Comparison of ENCODE assay signal across 8 cellular contexts in the genomic region with DNA sequence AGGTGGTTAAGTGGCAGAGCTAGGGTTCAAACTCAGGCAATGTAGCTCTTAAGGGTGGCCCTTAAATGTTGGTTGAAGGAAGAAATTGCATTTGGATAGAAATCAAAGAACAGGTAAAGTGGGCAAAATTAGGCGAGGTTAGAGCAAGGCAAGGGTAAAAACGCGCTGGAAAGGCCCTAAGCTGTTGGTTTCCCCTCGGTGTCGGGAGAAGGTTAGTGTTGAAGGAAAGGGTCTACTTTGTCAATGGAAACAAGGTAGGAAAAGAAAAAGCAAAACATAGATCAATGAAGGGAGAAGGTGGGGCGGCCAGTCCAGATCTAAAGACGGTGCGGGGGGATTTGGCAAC. TPM values are rescaled to one million over a fixed set of nuclear protein-coding genes. Genes with fewer than 3 reads are reported as not detected.
DNase-seq lines count a peak whose midpoint lies in the region; ATAC-seq and TF ChIP-seq lines count a peak whose summit lies in the region.

No MANE protein-coding gene starts in this region.

- TF ChIP-seq EP300 in SK-N-SH (IDR thresholded peaks at IDR 0.05; ENCODE audit: borderline replicate concordance in 1 of 2, low read depth in 1 of 2, low read length in 1 of 2), result no peak

- H3K27me3 ChIP-seq in SK-N-SH (ENCODE audit: insufficient read depth) (no peaks in the 10 kb centered on the region), rectal smooth muscle tissue (ENCODE audit: control insufficient read depth, insufficient read depth, low read length) (no peaks in the 10 kb centered on the region)

- ATAC-seq in GM21367 (IDR thresholded peaks at IDR 0.05; ENCODE audit: unreplicated experiment), result no peak
- no peak for ATAC-seq in GM21526 (IDR thresholded peaks at IDR 0.05; ENCODE audit: low FRiP score, unreplicated experiment)

- no peaks in the 10 kb centered on the region for H3K9me2 ChIP-seq in SK-N-SH

- DNase-seq in NOMO-1 treated with DMSO at 0.1 percent for 48 hours (lab: John Stamatoyannopoulos, UW; ENCODE audit: unreplicated experiment) (peak; percentile 35), NOMO-1 treated with dmso at 0.1 percent for 144 hours (lab: John Stamatoyannopoulos, UW; ENCODE audit: unreplicated experiment) (no peak), SK-N-SH (no peak), fibroblast of villous mesenchyme (ENCODE audit: low read depth) (no peak)
- DNase-seq in stimulated activated CD4-positive, alpha-beta T cell treated with anti-CD3 and anti-CD28 coated beads, Interleukin-2, amount 100 ng/mL, for 48 hours, result no peak

- H3K36me3 ChIP-seq in SK-N-SH (replicated peaks in 1 of 2; ENCODE audit: control insufficient read depth in 1 of 2, insufficient read depth in 2 of 2, low read length in 1 of 2) (peaks cover 27 to 43% of the 10 kb centered on the region in 2 experiments), rectal smooth muscle tissue (ENCODE audit: control insufficient read depth, insufficient read depth, low read length) (no peaks in the 10 kb centered on the region)

- peaks cover 85% of the 10 kb centered on the region for H3K79me2 ChIP-seq in SK-N-SH (ENCODE audit: insufficient read depth)

- H3K4me3 ChIP-seq in SK-N-SH (ENCODE audit: low read depth in 2 of 2, low read length in 1 of 2) (peak overlapping the region; percentile 84 to 96), fibroblast of villous mesenchyme (ENCODE audit: low read depth, low read length) (peak overlapping the region; percentile 87), rectal smooth muscle tissue (ENCODE audit: low read length) (peak overlapping the region; percentile 84)

- whole genome bisulfite sequencing in SK-N-SH (ENCODE audit: low lambda C conversion rate), result 9% methylated on average over 8 of the region's 8 CpGs

- peaks cover 20% of the 10 kb centered on the region for H4K20me1 ChIP-seq in SK-N-SH (ENCODE audit: insufficient read depth)

- POLR2A ChIA-PET in SK-N-SH (lab: Yijun Ruan, JAX), result interaction anchor here (0.7 kb wide), 1 partner anchor 63 kb away, joined by 3 read pairs; no protein-coding TSS in a partner anchor

- no peaks in the 10 kb centered on the region for H3F3A ChIP-seq in SK-N-SH (replicated peaks; ENCODE audit: insufficient read depth)

- no peak for TF ChIP-seq RAD21 in SK-N-SH (IDR thresholded peaks at IDR 0.05; ENCODE audit: low read length)

- CTCF ChIA-PET in SK-N-SH (lab: Yijun Ruan, JAX), result interaction anchor here (0.6 to 5.3 kb wide), 7 partner anchors 8 to 1123 kb away, joined by 3 to 34 read pairs (median 4); no protein-coding TSS in a partner anchor

- H3K9me3 ChIP-seq in SK-N-SH, result no peaks in the 10 kb centered on the region

- H3K4me2 ChIP-seq in SK-N-SH, result peak overlapping the region; percentile 82

- H3K27ac ChIP-seq in SK-N-SH (ENCODE audit: low read depth in 2 of 2, low read length in 1 of 2) (no peak overlapping the region; a peak in 1 of 4 replicates), rectal smooth muscle tissue (ENCODE audit: low read depth, low read length) (peak overlapping the region; percentile 70)

- no peak for TF ChIP-seq CTCF in SK-N-SH (IDR thresholded peaks at IDR 0.05)
- no peak for TF ChIP-seq CTCF in fibroblast of villous mesenchyme (IDR thresholded peaks at IDR 0.05; ENCODE audit: insufficient read depth, low read depth, low read length)

- H3K9ac ChIP-seq in SK-N-SH, result peak overlapping the region; percentile 79
- H3K9ac ChIP-seq in rectal smooth muscle tissue (ENCODE audit: low read length), result peak overlapping the region; percentile 7

- H2AFZ ChIP-seq in SK-N-SH (ENCODE audit: low read depth), result peak overlapping the region; percentile 89

- H3K4me1 ChIP-seq in SK-N-SH (ENCODE audit: control insufficient read depth in 1 of 2, insufficient read depth in 2 of 2, low read depth in 1 of 2, low read length in 1 of 2) (peaks cover 0 to 12% of the 10 kb centered on the region in 2 experiments; a peak in 2 of 4 replicates), rectal smooth muscle tissue (ENCODE audit: control insufficient read depth, insufficient read depth, low read length) (peaks cover 12% of the 10 kb centered on the region)

TF ChIP-seq in SK-N-SH, 30 proteins besides CTCF, POLR2A, EP300 and RAD21:
- TF ChIP-seq FOXM1 (IDR thresholded peaks at IDR 0.05; ENCODE audit: low read depth) (no peak), RXRA (IDR thresholded peaks at IDR 0.05; ENCODE audit: borderline replicate concordance, low read depth) (no peak), NFIC (IDR thresholded peaks at IDR 0.05; ENCODE audit: borderline replicate concordance) (no peak), CHD2 (IDR thresholded peaks at IDR 0.05; ENCODE audit: low read length, partially characterized antibody) (no peak), ELF1 (IDR thresholded peaks at IDR 0.05) (no peak)
- TF ChIP-seq, protein P1, sequence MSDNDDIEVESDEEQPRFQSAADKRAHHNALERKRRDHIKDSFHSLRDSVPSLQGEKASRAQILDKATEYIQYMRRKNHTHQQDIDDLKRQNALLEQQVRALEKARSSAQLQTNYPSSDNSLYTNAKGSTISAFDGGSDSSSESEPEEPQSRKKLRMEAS (IDR thresholded peaks at IDR 0.05; ENCODE audit: low read depth), result no peak

RNA-seq across cellular contexts. Expression of a gene that starts 0.4 kb away (rescaled TPM):
- 5.4 and 8.5 TPM in 2 replicates for polyA plus RNA-seq in SK-N-SH (2012; rRNA removed)
- polyA plus RNA-seq in SK-N-SH (2012; cell fraction: cytosol; rRNA removed), result 7.9 and 8.2 TPM in 2 replicates
- 4.0 and 12.3 TPM in 2 replicates for polyA plus RNA-seq in SK-N-SH (2012; cell fraction: nucleus; rRNA removed)
- total RNA-seq in fibroblast of villous mesenchyme, result 11.3 and 22.0 TPM in 2 replicates

RNA-seq across cellular contexts. Expression of a gene that starts 0.5 kb away (rescaled TPM):
- 18.4 and 23.5 TPM in 2 replicates for polyA plus RNA-seq in SK-N-SH (2012; rRNA removed)
- polyA plus RNA-seq in SK-N-SH (2012; cell fraction: cytosol; rRNA removed), result 17.6 and 18.2 TPM in 2 replicates
- polyA plus RNA-seq in SK-N-SH (2012; cell fraction: nucleus; rRNA removed), result 49.1 and 69.3 TPM in 2 replicates
- 33.2 and 41.5 TPM in 2 replicates for total RNA-seq in fibroblast of villous mesenchyme

RNA-seq across cellular contexts. Expression of a gene that starts 17.5 kb away (rescaled TPM):
- 0.06 and 0.10 TPM in 2 replicates for polyA plus RNA-seq in SK-N-SH (2012; rRNA removed)
- 0.12 TPM in 2 replicates for polyA plus RNA-seq in SK-N-SH (2012; cell fraction: cytosol; rRNA removed)
- 0.13 and 0.14 TPM in 2 replicates for polyA plus RNA-seq in SK-N-SH (2012; cell fraction: nucleus; rRNA removed)
- not detected in 2 replicates for total RNA-seq in fibroblast of villous mesenchyme
